Comparison of ENCODE assay signal across 33 cellular contexts in the genomic region with DNA sequence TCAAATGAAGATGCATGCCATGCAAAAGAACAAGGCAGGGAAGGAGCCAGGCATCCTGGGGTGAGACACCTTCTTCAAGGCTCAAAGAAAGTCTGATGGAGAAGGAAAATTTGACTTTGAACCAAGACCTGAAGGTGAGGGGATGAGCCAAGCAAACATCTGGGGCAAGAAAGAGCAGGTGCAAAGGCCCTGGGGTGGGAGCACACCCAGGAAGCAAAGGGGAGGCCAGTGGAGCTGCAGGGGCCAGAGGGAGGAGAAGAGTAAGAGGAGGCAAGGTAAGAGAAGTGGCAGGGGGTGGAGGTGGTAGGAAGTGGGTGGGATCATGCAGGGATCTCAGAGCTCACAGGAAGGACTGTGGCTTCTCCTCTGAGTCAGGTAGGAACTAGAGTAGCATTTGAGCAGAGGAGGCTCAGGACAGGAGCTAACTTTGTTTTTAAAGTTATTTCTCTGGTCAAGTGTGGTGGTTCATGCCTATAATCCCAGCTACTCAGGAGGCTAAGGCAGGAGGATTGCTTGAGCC. TPM values are rescaled to one million over a fixed set of nuclear protein-coding genes. Genes with fewer than 3 reads are reported as not detected.
"Had no signal": no experiment of that assay in that cellular context is flagged by ENCODE, and none has a peak within 500 bp of the region (broad histone marks: within the 10 kb centered on the region; RNA-seq: fewer than 3 reads in every experiment).

No MANE protein-coding gene starts in this region.

- H3K36me3 ChIP-seq: colonic mucosa, esophagus squamous epithelium, gastrocnemius medialis, heart right ventricle, left lung, lower lobe of right lung had no signal

- H3K4me1 Mint-ChIP-seq: mesothelial cell of epicardium had no signal

- ATAC-seq: effector memory CD8-positive, alpha-beta T cell; esophagus mucosa; gastrocnemius medialis; heart right ventricle; left cardiac atrium; left lung; left ventricle myocardium superior; lower lobe of right lung; mucosa of descending colon had no signal

- DNase-seq: colonic mucosa; cortex of kidney; effector CD8-positive, alpha-beta T cell; effector memory CD8-positive, alpha-beta T cell; endodermal cell; erythroblast; esophagus squamous epithelium; foreskin fibroblast; foreskin melanocyte; gastrocnemius medialis; glutamatergic neuron; head of caudate nucleus; heart right ventricle; hippocampal formation; left cardiac atrium; left lung; left ventricle myocardium superior; lower lobe of right lung; mesenchymal stem cell; mucosa of descending colon had no signal

- H3K9me3 Mint-ChIP-seq: dendritic cell treated with granulocyte-macrophage colony-stimulating factor and Interleukin-4, amounts not matched to agents 40 ng/mL and 50 ng/mL, for 4 days; mesothelial cell of epicardium had no signal

- H3K27ac Mint-ChIP-seq: dendritic cell treated with granulocyte-macrophage colony-stimulating factor and Interleukin-4, amounts not matched to agents 40 ng/mL and 50 ng/mL, for 4 days; endodermal cell; mesothelial cell of epicardium had no signal

- H3K4me1 ChIP-seq: colonic mucosa, esophagus squamous epithelium, gastrocnemius medialis, left lung, lower lobe of right lung had no signal

- H3K4me3 Mint-ChIP-seq: dendritic cell treated with granulocyte-macrophage colony-stimulating factor and Interleukin-4, amounts not matched to agents 40 ng/mL and 50 ng/mL, for 4 days; effector memory CD8-positive, alpha-beta T cell; endodermal cell; mesothelial cell of epicardium had no signal

- FAIRE-seq: endometrium, islet of Langerhans, keratinocyte had no signal

- H3K4me3 ChIP-seq: colonic mucosa, esophagus squamous epithelium, gastrocnemius medialis, heart right ventricle, left lung, lower lobe of right lung, mucosa of descending colon had no signal

- H3K27me3 ChIP-seq: colonic mucosa, esophagus squamous epithelium, gastrocnemius medialis, left lung had no signal

- H3K9me3 ChIP-seq: colonic mucosa, esophagus squamous epithelium, gastrocnemius medialis, heart right ventricle, left lung, lower lobe of right lung, mucosa of descending colon had no signal

- H3K27ac ChIP-seq: colonic mucosa, epithelial cell of prostate, esophagus squamous epithelium, gastrocnemius medialis, heart right ventricle, left lung, lower lobe of right lung had no signal

RNA-seq across cellular contexts. Expression of a gene that starts 49.6 kb away (rescaled TPM):
- total RNA-seq: lung microvascular endothelial cell had no signal

RNA-seq across cellular contexts. Expression of a gene that starts 51.2 kb away (rescaled TPM):
- total RNA-seq: colonic mucosa, dermis microvascular lymphatic vessel endothelial cell, endodermal cell, esophagus mucosa, esophagus squamous epithelium, gastrocnemius medialis, glomerular endothelial cell, heart right ventricle, kidney epithelial cell, left cardiac atrium, left lung, left ventricle myocardium superior, lower leg skin, lower lobe of right lung, lung microvascular endothelial cell, mesenteric fat pad, mesothelial cell of epicardium, mucosa of descending colon had no signal
- polyA plus RNA-seq: heart right ventricle, keratinocyte had no signal
